Comparison of ENCODE assay signal across 13 cellular contexts in the genomic region with DNA sequence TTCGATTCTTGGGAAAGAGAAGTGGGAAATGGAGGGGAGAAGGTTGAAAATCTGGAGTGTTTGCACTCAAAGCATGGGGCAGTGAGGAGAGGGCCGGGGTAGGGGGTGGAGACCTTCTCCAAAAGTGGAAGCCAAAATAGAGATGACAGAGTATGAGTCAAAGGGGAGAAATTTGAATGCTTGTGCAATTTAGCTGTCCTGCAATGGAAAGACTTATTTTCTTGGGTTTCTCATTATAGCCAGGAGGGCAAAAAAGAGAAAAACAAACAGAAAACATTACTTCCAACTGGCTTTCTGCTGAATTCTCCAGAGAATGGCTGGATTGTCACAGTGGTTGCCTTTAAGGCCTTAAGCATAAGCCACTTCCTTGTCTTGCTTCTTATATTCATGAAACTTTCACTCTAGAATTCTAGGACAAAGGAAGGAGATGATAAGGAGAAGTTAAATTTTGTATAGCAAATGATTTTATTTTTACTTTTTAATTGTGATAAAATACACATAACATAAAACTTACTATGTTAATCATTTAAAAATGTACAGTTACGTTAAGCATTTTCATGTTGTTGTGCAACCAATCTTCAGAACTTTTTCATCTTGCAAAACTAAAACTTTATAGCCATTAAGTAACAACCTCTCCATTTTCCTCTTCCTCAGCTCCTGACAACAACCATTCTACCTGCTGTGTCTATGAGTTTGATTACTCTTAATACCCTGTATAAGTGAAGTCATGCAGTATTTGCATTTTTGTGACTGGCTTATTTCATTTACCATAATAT.
DNase-seq lines count a peak whose midpoint lies in the region; TF ChIP-seq lines count a peak whose summit lies in the region.
"Had no signal": no experiment of that assay in that cellular context is flagged by ENCODE, and none has a peak within 500 bp of the region (broad histone marks: within the 10 kb centered on the region; RNA-seq: fewer than 3 reads in every experiment).

No MANE protein-coding gene starts in this region.

- H3K9me3 ChIP-seq in BE2C = no peaks in the 10 kb centered on the region
- H3K9me3 ChIP-seq in prostate gland = no peaks in the 10 kb centered on the region
- H3K9me3 ChIP-seq: HAP-1, stomach had no signal

- DNase-seq in AG08396 (ENCODE audit: low spot score) = peak; percentile 26
- DNase-seq in HL-60 (ENCODE audit: low read depth in 1 of 2, low spot score in 1 of 2) = peak; percentile 12 to 41
- DNase-seq in amniotic epithelial cell (ENCODE audit: low read depth) = peak; percentile 70
- DNase-seq in hepatic stellate cell (ENCODE audit: low spot score) = peak; percentile 5
- DNase-seq in BE2C = no peak
- no peak for DNase-seq in NCI-H82 (lab: John Stamatoyannopoulos, UW)
- DNase-seq in prostate gland (ENCODE audit: low spot score) = no peak
- no peak for DNase-seq in COLO668 (lab: John Stamatoyannopoulos, UW; ENCODE audit: unreplicated experiment)
- DNase-seq: activated naive CD4-positive, alpha-beta T cell treated with anti-CD3 and anti-CD28 coated beads, Interleukin-2, amount 10 ng/mL, durations not matched to agents 7 days and 5 days; NCI-H510A treated with DMSO at 0.1 percent for 48 hours; stimulated activated CD4-positive, alpha-beta T cell treated with anti-CD3 and anti-CD28 coated beads, Interleukin-4, amount 100 ng/mL, for 1 hour; stomach had no signal

- TF ChIP-seq CTCF in HL-60 (IDR thresholded peaks at IDR 0.05; ENCODE audit: insufficient read depth, low read length) (no peak), BE2C (IDR thresholded peaks at IDR 0.05; ENCODE audit: low read depth, low read length) (no peak), prostate gland (IDR thresholded peaks at IDR 0.05) (no peak)

- H3K27ac ChIP-seq in HL-60 (replicated peaks) (peak overlapping the region; percentile 56), prostate gland (no peak overlapping the region)
- H3K27ac ChIP-seq: stomach had no signal

- no peak for TF ChIP-seq POLR2A in prostate gland (IDR thresholded peaks at IDR 0.05)

- WGBS in prostate gland = 59% methylated on average over 3 of the region's 3 CpGs

- H3K36me3 ChIP-seq in BE2C = no peaks in the 10 kb centered on the region
- H3K36me3 ChIP-seq in prostate gland = no peaks in the 10 kb centered on the region
- H3K36me3 ChIP-seq: HAP-1, stomach had no signal

- H3K27me3 ChIP-seq in HL-60 (ENCODE audit: insufficient read depth, poor library complexity, severe bottlenecking) (no peaks in the 10 kb centered on the region), BE2C (no peaks in the 10 kb centered on the region), prostate gland (replicated peaks; ENCODE audit: insufficient read depth) (no peaks in the 10 kb centered on the region)
- H3K27me3 ChIP-seq: stomach had no signal

- H3K4me3 ChIP-seq in HL-60 (replicated peaks; ENCODE audit: insufficient read depth, low read length) = no peak overlapping the region
- H3K4me3 ChIP-seq in BE2C (ENCODE audit: low read depth, low read length) = no peak overlapping the region
- no peak overlapping the region for H3K4me3 ChIP-seq in prostate gland
- H3K4me3 ChIP-seq: HAP-1, stomach had no signal

- no peaks in the 10 kb centered on the region for H3K4me1 ChIP-seq in BE2C
- H3K4me1 ChIP-seq in prostate gland (replicated peaks) = no peaks in the 10 kb centered on the region
- H3K4me1 ChIP-seq: HAP-1, stomach had no signal

- intact Hi-C loops in prostate gland (cut with DNase I) = no loop called here

Comparison
In these comparisons a context has a peak if more than half of its experiments do, and no peak if none do; other contexts are left out.
1. DNase-seq: peak in AG08396 (single experiment), HL-60 (2 of 2), amniotic epithelial cell (single experiment) and hepatic stellate cell (single experiment); none in BE2C (single experiment), NCI-H82 (single experiment), prostate gland (single experiment) and COLO668 (single experiment).